1 cellular context compared by ENCODE assay signal in the genomic region with DNA sequence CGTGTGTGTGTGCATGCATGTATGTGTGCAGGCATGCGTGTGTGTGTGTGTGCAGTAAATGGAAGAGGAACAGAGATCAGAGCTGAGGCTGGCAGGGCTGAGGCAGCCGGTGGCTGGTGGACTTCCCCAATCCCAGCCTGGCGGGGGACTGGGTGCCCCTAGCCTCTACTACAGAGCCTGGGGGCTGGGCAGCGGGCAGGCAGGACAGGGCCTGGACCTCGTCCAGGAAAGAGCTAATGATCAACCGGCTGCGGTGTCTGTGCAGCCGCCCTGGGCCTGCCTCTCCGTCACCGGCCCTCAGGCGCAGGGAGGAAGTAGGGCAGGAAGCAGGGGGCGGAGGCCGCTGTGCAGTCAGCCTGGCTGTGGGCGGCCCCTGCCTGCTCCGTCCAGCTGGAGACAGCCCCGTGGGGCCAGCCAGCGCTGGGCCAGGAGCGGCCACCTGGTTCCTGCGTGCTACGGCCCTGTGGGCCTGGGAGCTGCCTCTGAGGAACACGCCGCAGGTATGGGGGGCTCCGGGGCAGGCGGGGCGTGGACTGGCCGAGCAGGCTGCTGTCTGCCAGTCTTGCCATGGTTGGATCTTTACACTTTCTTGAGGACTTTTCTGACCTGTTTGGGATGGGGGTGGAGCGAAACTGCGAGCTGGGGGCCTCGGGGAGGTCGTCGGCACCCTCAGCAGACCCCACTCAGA.
TF ChIP-seq lines count a peak whose summit lies in the region.

TSS of gene SH3TC1 (plus strand) at position 385 of the 688 bp plus-strand sequence. CDS start 5,905 bp downstream, outside the sequence.

TF ChIP-seq in HepG2, 621 proteins besides CTCF, POLR2A, EP300 and RAD21 (continued from another document and continues in another):
- TF ChIP-seq ATF4 (CRISPR knock-in tag; IDR thresholded peaks at IDR 0.05) = no peak
- TF ChIP-seq NFATC3 (CRISPR knock-in tag; IDR thresholded peaks at IDR 0.05) = no peak
- no peak for TF ChIP-seq SRF (IDR thresholded peaks at IDR 0.05; ENCODE audit: low read depth, low read length)
- TF ChIP-seq, protein P1, sequence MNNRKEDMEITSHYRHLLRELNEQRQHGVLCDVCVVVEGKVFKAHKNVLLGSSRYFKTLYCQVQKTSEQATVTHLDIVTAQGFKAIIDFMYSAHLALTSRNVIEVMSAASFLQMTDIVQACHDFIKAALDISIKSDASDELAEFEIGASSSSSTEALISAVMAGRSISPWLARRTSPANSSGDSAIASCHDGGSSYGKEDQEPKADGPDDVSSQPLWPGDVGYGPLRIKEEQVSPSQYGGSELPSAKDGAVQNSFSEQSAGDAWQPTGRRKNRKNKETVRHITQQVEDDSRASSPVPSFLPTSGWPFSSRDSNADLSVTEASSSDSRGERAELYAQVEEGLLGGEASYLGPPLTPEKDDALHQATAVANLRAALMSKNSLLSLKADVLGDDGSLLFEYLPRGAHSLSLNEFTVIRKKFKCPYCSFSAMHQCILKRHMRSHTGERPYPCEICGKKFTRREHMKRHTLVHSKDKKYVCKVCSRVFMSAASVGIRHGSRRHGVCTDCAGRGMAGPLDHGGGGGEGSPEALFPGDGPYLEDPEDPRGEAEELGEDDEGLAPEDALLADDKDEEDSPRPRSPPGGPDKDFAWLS (CRISPR knock-in tag; IDR thresholded peaks at IDR 0.05; ENCODE audit: borderline replicate concordance) = peak; percentile 72; the same call in 1 of the 2 replicates
- no peak for TF ChIP-seq ZNF224 (CRISPR knock-in tag; IDR thresholded peaks at IDR 0.05)
- peak; percentile 84 for TF ChIP-seq ZNF788 (CRISPR knock-in tag; IDR thresholded peaks at IDR 0.05; ENCODE audit: borderline replicate concordance)
- TF ChIP-seq ZNF773 (CRISPR knock-in tag; IDR thresholded peaks at IDR 0.05; ENCODE audit: borderline replicate concordance) = no peak
- no peak for TF ChIP-seq SIN3B (IDR thresholded peaks at IDR 0.05; ENCODE audit: low read length)
- no peak for TF ChIP-seq ZNF547 (CRISPR knock-in tag; IDR thresholded peaks at IDR 0.05)
- no peak for TF ChIP-seq GMEB2 (CRISPR knock-in tag; IDR thresholded peaks at IDR 0.05; ENCODE audit: low read depth)
- no peak for TF ChIP-seq NFE2L2 (IDR thresholded peaks at IDR 0.05; ENCODE audit: low read length)
- no peak for TF ChIP-seq U2AF2 (IDR thresholded peaks at IDR 0.05; ENCODE audit: low read depth, low read length)
- no peak for TF ChIP-seq ZNF652 (CRISPR knock-in tag; IDR thresholded peaks at IDR 0.05; ENCODE audit: borderline replicate concordance, low read depth)
- TF ChIP-seq, protein P2, sequence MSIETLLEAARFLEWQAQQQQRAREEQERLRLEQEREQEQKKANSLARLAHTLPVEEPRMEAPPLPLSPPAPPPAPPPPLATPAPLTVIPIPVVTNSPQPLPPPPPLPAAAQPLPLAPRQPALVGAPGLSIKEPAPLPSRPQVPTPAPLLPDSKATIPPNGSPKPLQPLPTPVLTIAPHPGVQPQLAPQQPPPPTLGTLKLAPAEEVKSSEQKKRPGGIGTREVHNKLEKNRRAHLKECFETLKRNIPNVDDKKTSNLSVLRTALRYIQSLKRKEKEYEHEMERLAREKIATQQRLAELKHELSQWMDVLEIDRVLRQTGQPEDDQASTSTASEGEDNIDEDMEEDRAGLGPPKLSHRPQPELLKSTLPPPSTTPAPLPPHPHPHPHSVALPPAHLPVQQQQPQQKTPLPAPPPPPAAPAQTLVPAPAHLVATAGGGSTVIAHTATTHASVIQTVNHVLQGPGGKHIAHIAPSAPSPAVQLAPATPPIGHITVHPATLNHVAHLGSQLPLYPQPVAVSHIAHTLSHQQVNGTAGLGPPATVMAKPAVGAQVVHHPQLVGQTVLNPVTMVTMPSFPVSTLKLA (IDR thresholded peaks at IDR 0.05) = 0 out of 2 replicates have a peak, but pooled peaks have one; percentile 12
- TF ChIP-seq MEF2D (CRISPR knock-in tag; IDR thresholded peaks at IDR 0.05) = peak; percentile 62
- peak; percentile 60; the same call in 1 of the 2 replicates for TF ChIP-seq RXRA (CRISPR knock-in tag; IDR thresholded peaks at IDR 0.05)
- no peak for TF ChIP-seq THYN1 (CRISPR knock-in tag; IDR thresholded peaks at IDR 0.05; ENCODE audit: borderline replicate concordance, low read depth)
- 0 out of 2 replicates have a peak, but pooled peaks have one; percentile 13 for TF ChIP-seq CBX5 (CRISPR knock-in tag; IDR thresholded peaks at IDR 0.05; ENCODE audit: borderline replicate concordance)
- peak; percentile 72 for TF ChIP-seq KDM6A (CRISPR knock-in tag; IDR thresholded peaks at IDR 0.05; ENCODE audit: low read depth)
- TF ChIP-seq ZNF34 (CRISPR knock-in tag; IDR thresholded peaks at IDR 0.05; ENCODE audit: borderline replicate concordance) = no peak
- TF ChIP-seq ZNF138 (CRISPR knock-in tag; IDR thresholded peaks at IDR 0.05; ENCODE audit: low read depth) = no peak
- no peak for TF ChIP-seq ZKSCAN5 (CRISPR knock-in tag; IDR thresholded peaks at IDR 0.05)
- TF ChIP-seq PRDM15 (CRISPR knock-in tag; IDR thresholded peaks at IDR 0.05) = no peak
- no peak for TF ChIP-seq SP1 (IDR thresholded peaks at IDR 0.05)
- TF ChIP-seq SP1 (CRISPR knock-in tag; IDR thresholded peaks at IDR 0.05) = peak; percentile 73
- no peak for TF ChIP-seq ZNF724P (CRISPR knock-in tag; IDR thresholded peaks at IDR 0.05; ENCODE audit: borderline replicate concordance)
- TF ChIP-seq ZBED4 (CRISPR knock-in tag; IDR thresholded peaks at IDR 0.05; ENCODE audit: borderline replicate concordance) = peak; percentile 84; the same call in 1 of the 2 replicates
- no peak for TF ChIP-seq ELF4 (CRISPR knock-in tag; IDR thresholded peaks at IDR 0.05; ENCODE audit: borderline replicate concordance)
- no peak for TF ChIP-seq ATAD3A (CRISPR knock-in tag; IDR thresholded peaks at IDR 0.05)
- TF ChIP-seq MAZ (IDR thresholded peaks at IDR 0.05; ENCODE audit: borderline replicate concordance, low read depth, low read length) = peak; percentile 44; the same call in 1 of the 2 replicates
- TF ChIP-seq MAZ (CRISPR knock-in tag; IDR thresholded peaks at IDR 0.05; ENCODE audit: low read depth) = peak; percentile 76
- no peak for TF ChIP-seq AKNA (CRISPR knock-in tag; IDR thresholded peaks at IDR 0.05; ENCODE audit: borderline replicate concordance)
- no peak; the same call in 1 of the 2 replicates for TF ChIP-seq BHLHE40 (IDR thresholded peaks at IDR 0.05; ENCODE audit: low read length)
- no peak for TF ChIP-seq ZNF282 (IDR thresholded peaks at IDR 0.05; ENCODE audit: partially characterized antibody)
- TF ChIP-seq ZNF761 (CRISPR knock-in tag; conservative IDR thresholded peaks at IDR 0.05) = no peak; the same call in 1 of the 2 replicates
- 0 out of 2 replicates have a peak, but pooled peaks have one; percentile 16 for TF ChIP-seq CEBPG (CRISPR knock-in tag; IDR thresholded peaks at IDR 0.05)
- 0 out of 2 replicates have a peak, but pooled peaks have one; percentile 45 for TF ChIP-seq ZNF296 (CRISPR knock-in tag; conservative IDR thresholded peaks at IDR 0.05)
- TF ChIP-seq ATRX (CRISPR knock-in tag; IDR thresholded peaks at IDR 0.05; ENCODE audit: borderline replicate concordance) = no peak
- TF ChIP-seq JUN (CRISPR knock-in tag; IDR thresholded peaks at IDR 0.05) = peak; percentile 46; the same call in 1 of the 2 replicates
- TF ChIP-seq ZFYVE20 (CRISPR knock-in tag; IDR thresholded peaks at IDR 0.05; ENCODE audit: borderline replicate concordance, low read depth) = no peak
- no peak for TF ChIP-seq XBP1 (CRISPR knock-in tag; IDR thresholded peaks at IDR 0.05)
- TF ChIP-seq ZNF253 (CRISPR knock-in tag; IDR thresholded peaks at IDR 0.05; ENCODE audit: borderline replicate concordance) = 0 out of 2 replicates have a peak, but pooled peaks have one; percentile 43
